2 cellular contexts compared by ENCODE assay signal in genomic region chr16:30094541-30095165, GRCh38.
A peak's percentile ranks its signal among the peaks of the same experiment; 100 is the strongest.
TF ChIP-seq lines count a peak whose summit lies in the region.

No MANE protein-coding gene starts in this region.

TF ChIP-seq in IMR-90, 13 proteins besides CTCF, POLR2A, EP300 and RAD21:
- TF ChIP-seq USF2 (IDR thresholded peaks at IDR 0.05; ENCODE audit: low read depth, low read length) = no peak
- no peak for TF ChIP-seq SMC3 (IDR thresholded peaks at IDR 0.05; ENCODE audit: low read depth, low read length)

TF ChIP-seq in liver, 16 proteins besides CTCF, POLR2A, EP300 and RAD21:
- TF ChIP-seq REST (IDR thresholded peaks at IDR 0.05) = no peak
- no peak for TF ChIP-seq EGR1 (IDR thresholded peaks at IDR 0.05; ENCODE audit: low read depth in 2 of 2)
- no peak for TF ChIP-seq HNF4G (IDR thresholded peaks at IDR 0.05)
- TF ChIP-seq ATF3 (IDR thresholded peaks at IDR 0.05) = no peak
- TF ChIP-seq NR2F2 (IDR thresholded peaks at IDR 0.05) = peak; percentile 97
- peak in 1 of 2 donors; percentile 11 for TF ChIP-seq RXRA (IDR thresholded peaks at IDR 0.05)
- no peak for TF ChIP-seq SP1 (IDR thresholded peaks at IDR 0.05)
- no peak for TF ChIP-seq FOXA2 (IDR thresholded peaks at IDR 0.05)
- TF ChIP-seq JUND (IDR thresholded peaks at IDR 0.05) = no peak
